In genomic region chr11:10487002-10487647, GRCh38 we compare ENCODE assay signal across 24 cellular contexts. TPM values are rescaled to one million over a fixed set of nuclear protein-coding genes. Genes with fewer than 3 reads are reported as not detected.
DNase-seq lines count a peak whose midpoint lies in the region; ATAC-seq, FAIRE-seq and TF ChIP-seq lines count a peak whose summit lies in the region.
"Had no signal": no experiment of that assay in that cellular context is flagged by ENCODE, and none has a peak within 500 bp of the region (broad histone marks: within the 10 kb centered on the region; RNA-seq: fewer than 3 reads in every experiment).

No MANE protein-coding gene starts in this region.

- dilution Hi-C loops in keratinocyte (cut with MboI; ENCODE audit: extremely low pct_ligation_motif_present, low sequenced_read_pairs), result no loop called here

- peaks cover 3 to 14% of the 10 kb centered on the region in 2 donors for H3K36me3 Mint-ChIP-seq in activated T-cell treated with anti-CD3 and anti-CD28 coated beads, Interleukin-2, amount 50 U/mL, for 72 hours (ENCODE audit: insufficient read depth in 2 of 2)

- H3K79me2 ChIP-seq in keratinocyte (ENCODE audit: control insufficient read depth, insufficient read depth, low read length), result no peaks in the 10 kb centered on the region

- no peak overlapping the region for H2AFZ ChIP-seq in keratinocyte (ENCODE audit: control insufficient read depth, low read length)

- no peaks in the 10 kb centered on the region for H3K27me3 ChIP-seq in keratinocyte (ENCODE audit: control insufficient read depth, extremely low read depth, insufficient read depth, low read length)
- no peaks in the 10 kb centered on the region for H3K27me3 ChIP-seq in tibial artery
- H3K27me3 ChIP-seq: BLaER1, neutrophil had no signal

- no peak for ATAC-seq in activated T-cell treated with anti-CD3 and anti-CD28 coated beads, Interleukin-2, amount 50 U/mL, for 72 hours (replicated peaks in 1 of 2)

- no peak overlapping the region for H3K4me3 Mint-ChIP-seq in activated T-cell treated with anti-CD3 and anti-CD28 coated beads, Interleukin-2, amount 50 U/mL, for 72 hours
- H3K4me3 Mint-ChIP-seq: activated naive CD4-positive, alpha-beta T cell treated with anti-CD3 and anti-CD28 coated beads, Interleukin-2, amount 10 ng/mL, durations not matched to agents 7 days and 5 days; dendritic cell treated with granulocyte-macrophage colony-stimulating factor and Interleukin-4, amounts not matched to agents 40 ng/mL and 50 ng/mL, for 4 days; T-helper 1 cell treated with Interleukin-12 subunit alpha and Interleukin-12 subunit beta and Interleukin-4 antibody, amounts not matched to agents 30 μg/mL and 1 μg/mL, for 36 hours had no signal

- H3K9me3 Mint-ChIP-seq in activated T-cell treated with anti-CD3 and anti-CD28 coated beads, Interleukin-2, amount 50 U/mL, for 72 hours, result no peaks in the 10 kb centered on the region
- H3K9me3 Mint-ChIP-seq: activated naive CD4-positive, alpha-beta T cell treated with anti-CD3 and anti-CD28 coated beads, Interleukin-2, amount 10 ng/mL, durations not matched to agents 7 days and 5 days; dendritic cell treated with granulocyte-macrophage colony-stimulating factor and Interleukin-4, amounts not matched to agents 40 ng/mL and 50 ng/mL, for 4 days; T-helper 1 cell treated with Interleukin-12 subunit alpha and Interleukin-12 subunit beta and Interleukin-4 antibody, amounts not matched to agents 30 μg/mL and 1 μg/mL, for 36 hours had no signal

- H4K20me1 ChIP-seq in keratinocyte (ENCODE audit: control insufficient read depth, extremely low read depth, insufficient read depth, low read length), result no peaks in the 10 kb centered on the region
- H4K20me1 ChIP-seq: BLaER1 had no signal

- no peak overlapping the region for H3K9ac ChIP-seq in keratinocyte (ENCODE audit: control insufficient read depth, extremely low read depth, insufficient read depth, low read length)
- H3K9ac ChIP-seq: BLaER1 had no signal

- H3K27ac ChIP-seq in keratinocyte (ENCODE audit: control insufficient read depth, insufficient read depth, low read length) (peak overlapping the region; percentile 95), tibial artery (no peak overlapping the region)
- H3K27ac ChIP-seq: BLaER1, cardiac muscle cell, neutrophil had no signal

- no peak for TF ChIP-seq CTCF in keratinocyte (optimal IDR thresholded peaks at IDR 0.05 in 1 of 3, IDR thresholded peaks at IDR 0.05 in 1 of 3, conservative IDR thresholded peaks at IDR 0.05 in 1 of 3; ENCODE audit: extremely low read depth in 1 of 3, insufficient read depth in 2 of 3, low read length in 3 of 3)
- no peak for TF ChIP-seq CTCF in tibial artery (IDR thresholded peaks at IDR 0.05)

- peaks cover 9 to 21% of the 10 kb centered on the region in 2 experiments for H3K36me3 ChIP-seq in keratinocyte (ENCODE audit: control insufficient read depth in 2 of 2, extremely low read depth in 1 of 2, insufficient read depth in 2 of 2, low read length in 2 of 2)
- peaks cover 0 to 6% (median 0%) of the 10 kb centered on the region in 3 donors for H3K36me3 ChIP-seq in tibial artery
- H3K36me3 ChIP-seq: cardiac muscle cell, HAP-1 had no signal

- H3K4me3 ChIP-seq in keratinocyte (ENCODE audit: control insufficient read depth in 2 of 3, extremely low read depth in 1 of 3, insufficient read depth in 2 of 3, low read depth in 1 of 3, low read length in 3 of 3) (no peak overlapping the region), tibial artery (no peak overlapping the region)
- H3K4me3 ChIP-seq: BLaER1, cardiac muscle cell, HAP-1, lung, skin epidermis had no signal

- intact Hi-C loops in tibial artery (cut with DNase I; ENCODE audit: low total_unique reads), result no loop called here

- H3K4me1 Mint-ChIP-seq in activated T-cell treated with anti-CD3 and anti-CD28 coated beads, Interleukin-2, amount 50 U/mL, for 72 hours (ENCODE audit: low read depth), result peaks cover 30% of the 10 kb centered on the region

- FAIRE-seq in keratinocyte (lab: Jason Lieb, UNC) (no peak), frontal cortex (lab: Jason Lieb, UNC) (no peak)
- FAIRE-seq: endometrium, kidney had no signal

- H3K27ac Mint-ChIP-seq in activated T-cell treated with anti-CD3 and anti-CD28 coated beads, Interleukin-2, amount 50 U/mL, for 72 hours, result no peak overlapping the region
- H3K27ac Mint-ChIP-seq: activated naive CD4-positive, alpha-beta T cell treated with anti-CD3 and anti-CD28 coated beads, Interleukin-2, amount 10 ng/mL, durations not matched to agents 7 days and 5 days; dendritic cell treated with granulocyte-macrophage colony-stimulating factor and Interleukin-4, amounts not matched to agents 40 ng/mL and 50 ng/mL, for 4 days had no signal

- H3K4me2 ChIP-seq in keratinocyte (ENCODE audit: control insufficient read depth, extremely low read depth, insufficient read depth, low read depth, low read length), result no peak overlapping the region
- H3K4me2 ChIP-seq: BLaER1 had no signal

- peaks cover 34% of the 10 kb centered on the region for H3K4me1 ChIP-seq in keratinocyte (ENCODE audit: control insufficient read depth, extremely low read depth, insufficient read depth, low read length)
- peaks cover 0 to 15% (median 13%) of the 10 kb centered on the region in 4 donors for H3K4me1 ChIP-seq in tibial artery
- H3K4me1 ChIP-seq: BLaER1, HAP-1 had no signal

- H3K9me1 ChIP-seq in keratinocyte (ENCODE audit: control insufficient read depth, extremely low read depth, insufficient read depth, low read length), result no peaks in the 10 kb centered on the region

- peak; percentile 1 to 12 for DNase-seq in activated T-cell treated with anti-CD3 and anti-CD28 coated beads, Interleukin-2, amount 50 U/mL, for 48 hours
- DNase-seq in activated T-cell treated with anti-CD3 and anti-CD28 coated beads, Interleukin-2, amount 50 U/mL, for 72 hours, result no peak
- peak; percentile 38 for DNase-seq in activated CD8-positive, alpha-beta memory T cell treated with anti-CD3 and anti-CD28 coated beads, Interleukin-2, amount 50 U/mL, for 48 hours
- DNase-seq in keratinocyte (ENCODE audit: low read depth, low spot score) (no peak), tibial artery (peak; percentile 7 to 43), DMS53 (lab: John Stamatoyannopoulos, UW) (no peak), frontal cortex (ENCODE audit: low spot score in 2 of 2) (no peak), DMS 273 (lab: John Stamatoyannopoulos, UW; ENCODE audit: unreplicated experiment) (no peak)
- DNase-seq: activated naive CD4-positive, alpha-beta T cell treated with anti-CD3 and anti-CD28 coated beads, Interleukin-2, amount 10 ng/mL, durations not matched to agents 7 days and 5 days; anterior cingulate cortex; glutamatergic neuron; Karpas-422; kidney; MV-4-11; NCI-H1694 had no signal

- no peaks in the 10 kb centered on the region for H3K27me3 Mint-ChIP-seq in activated T-cell treated with anti-CD3 and anti-CD28 coated beads, Interleukin-2, amount 50 U/mL, for 72 hours (ENCODE audit: low read depth)
- H3K27me3 Mint-ChIP-seq: activated naive CD4-positive, alpha-beta T cell treated with anti-CD3 and anti-CD28 coated beads, Interleukin-2, amount 10 ng/mL, durations not matched to agents 7 days and 5 days; dendritic cell treated with granulocyte-macrophage colony-stimulating factor and Interleukin-4, amounts not matched to agents 40 ng/mL and 50 ng/mL, for 4 days had no signal

- H3K9me3 ChIP-seq in keratinocyte (ENCODE audit: control insufficient read depth, low read depth, low read length) (no peaks in the 10 kb centered on the region), tibial artery (no peaks in the 10 kb centered on the region)
- H3K9me3 ChIP-seq: BLaER1, HAP-1, neutrophil had no signal

RNA-seq across cellular contexts. Expression of gene AMPD3, which starts 32.1 kb away (rescaled TPM):
- 10 to 100 TPM; 21.6 to 28.8 TPM for total RNA-seq in activated T-cell treated with anti-CD3 and anti-CD28 coated beads, Interleukin-2, amount 50 U/mL, for 72 hours
- 11.1 to 12.5 TPM (median 11.2 TPM) in 3 replicates for polyA plus RNA-seq in keratinocyte
- polyA plus RNA-seq in keratinocyte (2011; ENCODE audit: low read depth), result 13.1 TPM
- polyA plus RNA-seq in keratinocyte (2011; cell fraction: cytosol; rRNA removed), result 8.2 and 10.3 TPM in 2 replicates
- polyA plus RNA-seq in keratinocyte (2011; cell fraction: nucleus; rRNA removed), result 21.1 and 23.1 TPM in 2 replicates
- polyA plus RNA-seq in keratinocyte (2012; ENCODE audit: low replicate concordance), result 8.3 and 15.0 TPM in 2 replicates
- polyA minus RNA-seq in keratinocyte, result 15.9 to 20.6 TPM (median 16.8 TPM) in 3 replicates
- polyA minus RNA-seq in keratinocyte (2011; cell fraction: cytosol; rRNA and poly(A)+ RNA removed), result 16.9 TPM
- 23.8 and 25.1 TPM in 2 replicates for polyA minus RNA-seq in keratinocyte (2011; cell fraction: nucleus; rRNA and poly(A)+ RNA removed)
- 0.82 TPM for total RNA-seq in frontal cortex

RNA-seq across cellular contexts. Expression of gene RNF141, which starts 53.9 kb away (rescaled TPM):
- 10 to 100 TPM; 17.5 to 19.6 TPM for total RNA-seq in activated T-cell treated with anti-CD3 and anti-CD28 coated beads, Interleukin-2, amount 50 U/mL, for 72 hours
- 27.8 to 59.1 TPM (median 45.2 TPM) in 3 replicates for polyA plus RNA-seq in keratinocyte
- 56.1 TPM for polyA plus RNA-seq in keratinocyte (2011; ENCODE audit: low read depth)
- polyA plus RNA-seq in keratinocyte (2011; cell fraction: cytosol; rRNA removed), result 26.5 and 45.6 TPM in 2 replicates
- 13.4 and 21.0 TPM in 2 replicates for polyA plus RNA-seq in keratinocyte (2011; cell fraction: nucleus; rRNA removed)
- 34.4 and 54.8 TPM in 2 replicates for polyA plus RNA-seq in keratinocyte (2012; ENCODE audit: low replicate concordance)
- 9.1 to 40.1 TPM (median 34.0 TPM) in 3 replicates for polyA minus RNA-seq in keratinocyte
- 28.4 TPM for polyA minus RNA-seq in keratinocyte (2011; cell fraction: cytosol; rRNA and poly(A)+ RNA removed)
- polyA minus RNA-seq in keratinocyte (2011; cell fraction: nucleus; rRNA and poly(A)+ RNA removed), result 8.3 and 14.4 TPM in 2 replicates
- total RNA-seq in frontal cortex, result 76.6 TPM

Comparison
In these comparisons a context has a peak if more than half of its experiments do, and no peak if none do; other contexts are left out.
1. DNase-seq: peak in activated T-cell treated with anti-CD3 and anti-CD28 coated beads, Interleukin-2, amount 50 U/mL, for 48 hours (2 of 2), activated CD8-positive, alpha-beta memory T cell treated with anti-CD3 and anti-CD28 coated beads, Interleukin-2, amount 50 U/mL, for 48 hours (single experiment) and tibial artery (2 of 2); none in activated T-cell treated with anti-CD3 and anti-CD28 coated beads, Interleukin-2, amount 50 U/mL, for 72 hours (0 of 2), keratinocyte (single experiment), DMS53 (single experiment), frontal cortex (0 of 2) and DMS 273 (single experiment).
2. RNA of gene AMPD3, which starts 32.1 kb away (total RNA-seq): 21.6 to 28.8 TPM in activated T-cell treated with anti-CD3 and anti-CD28 coated beads, Interleukin-2, amount 50 U/mL, for 72 hours; 0.82 TPM in frontal cortex (single experiment); every median in the first group is over 10 times any median in the second.